ENCODE assay signal across 1 cellular context in genomic region chrX:21961142-21961541, GRCh38.
TF ChIP-seq lines count a peak whose summit lies in the region.

No MANE protein-coding gene starts in this region.

TF ChIP-seq in HepG2, 621 proteins besides CTCF, POLR2A, EP300 and RAD21:
- no peak for TF ChIP-seq GATA4 (IDR thresholded peaks at IDR 0.05; ENCODE audit: borderline replicate concordance, low read depth)
- TF ChIP-seq NFATC3 (CRISPR knock-in tag; IDR thresholded peaks at IDR 0.05): no peak
- TF ChIP-seq PBX2 (CRISPR knock-in tag; IDR thresholded peaks at IDR 0.05): no peak
- TF ChIP-seq ZNF326 (CRISPR knock-in tag; IDR thresholded peaks at IDR 0.05; ENCODE audit: borderline replicate concordance): no peak
- TF ChIP-seq MYC (CRISPR knock-in tag; IDR thresholded peaks at IDR 0.05; ENCODE audit: borderline replicate concordance): no peak
- TF ChIP-seq ZSCAN12 (CRISPR knock-in tag; IDR thresholded peaks at IDR 0.05): no peak
- TF ChIP-seq GLMP (CRISPR knock-in tag; IDR thresholded peaks at IDR 0.05; ENCODE audit: borderline replicate concordance): no peak
- no peak for TF ChIP-seq FOXK1 (CRISPR knock-in tag; IDR thresholded peaks at IDR 0.05; ENCODE audit: borderline replicate concordance, low read depth)
- TF ChIP-seq PCBP1 (IDR thresholded peaks at IDR 0.05; ENCODE audit: borderline replicate concordance, low read depth, low read length): no peak
- TF ChIP-seq ZMYM2 (CRISPR knock-in tag; IDR thresholded peaks at IDR 0.05): no peak
- TF ChIP-seq PLSCR1 (CRISPR knock-in tag; IDR thresholded peaks at IDR 0.05; ENCODE audit: borderline replicate concordance): no peak
- TF ChIP-seq NR2F2 (IDR thresholded peaks at IDR 0.05; ENCODE audit: borderline replicate concordance, low read depth): no peak
- no peak for TF ChIP-seq KLF6 (CRISPR knock-in tag; IDR thresholded peaks at IDR 0.05)
- TF ChIP-seq ZNF678 (CRISPR knock-in tag; IDR thresholded peaks at IDR 0.05): no peak
